In genomic region chr16:66211651-66212050, GRCh38 we compare ENCODE assay signal across 24 cellular contexts.
DNase-seq lines count a peak whose midpoint lies in the region; ATAC-seq, FAIRE-seq and TF ChIP-seq lines count a peak whose summit lies in the region.
"Had no signal": no experiment of that assay in that cellular context is flagged by ENCODE, and none has a peak within 500 bp of the region (broad histone marks: within the 10 kb centered on the region; RNA-seq: fewer than 3 reads in every experiment).

No MANE protein-coding gene starts in this region.

- H3K4me2 ChIP-seq in smooth muscle cell = no peak overlapping the region

- no peak overlapping the region for H2AFZ ChIP-seq in smooth muscle cell (ENCODE audit: low read depth)

- no peak for TF ChIP-seq POLR2A in vagina (IDR thresholded peaks at IDR 0.05)

- H3K27ac ChIP-seq in right atrium auricular region (no peak overlapping the region), vagina (no peak overlapping the region), smooth muscle cell (ENCODE audit: low read depth) (no peak overlapping the region)
- H3K27ac ChIP-seq: 22Rv1, C4-2B had no signal

- WGBS in smooth muscle cell (ENCODE audit: low lambda C conversion rate) = 95% methylated on average over 10 of the region's 10 CpGs

- H3K4me1 ChIP-seq in right atrium auricular region = no peaks in the 10 kb centered on the region
- H3K4me1 ChIP-seq in vagina = no peaks in the 10 kb centered on the region
- H3K4me1 ChIP-seq in smooth muscle cell (ENCODE audit: low read depth) = no peaks in the 10 kb centered on the region
- H3K4me1 ChIP-seq: BE2C, Caco-2, HAP-1 had no signal

- ATAC-seq in Right ventricle myocardium inferior = no peak
- ATAC-seq: CD8-positive, alpha-beta T cell had no signal

- H3K27me3 ChIP-seq in right atrium auricular region (no peaks in the 10 kb centered on the region), bronchial epithelial cell (ENCODE audit: control insufficient read depth, insufficient read depth, low read length) (no peaks in the 10 kb centered on the region), vagina (no peaks in the 10 kb centered on the region), smooth muscle cell (ENCODE audit: low read depth) (no peaks in the 10 kb centered on the region)
- H3K27me3 ChIP-seq: BE2C had no signal

- H3K4me3 ChIP-seq in right atrium auricular region (no peak overlapping the region), bronchial epithelial cell (ENCODE audit: low read depth, low read length) (no peak overlapping the region), vagina (no peak overlapping the region), foreskin fibroblast (ENCODE audit: low read depth in 1 of 2, low read length in 2 of 2) (no peak overlapping the region), smooth muscle cell (no peak overlapping the region)
- H3K4me3 ChIP-seq: HAP-1 had no signal

- H3K9me3 ChIP-seq in right atrium auricular region (no peaks in the 10 kb centered on the region), vagina (no peaks in the 10 kb centered on the region), smooth muscle cell (replicated peaks; ENCODE audit: low read depth) (no peaks in the 10 kb centered on the region)
- H3K9me3 ChIP-seq: BE2C, Caco-2, HAP-1 had no signal

- no peaks in the 10 kb centered on the region for H4K20me1 ChIP-seq in smooth muscle cell (ENCODE audit: low read depth)

- FAIRE-seq in bronchial epithelial cell (lab: Jason Lieb, UNC) = peak; percentile 7
- FAIRE-seq: A204.1, GM12891, GM18507, H54 had no signal

- H3K79me2 ChIP-seq in smooth muscle cell (ENCODE audit: low read depth) = no peaks in the 10 kb centered on the region

- peak; percentile 43 for DNase-seq in right atrium auricular region (ENCODE audit: low spot score)
- DNase-seq in Right ventricle myocardium inferior (ENCODE audit: missing footprints) = no peak
- DNase-seq in bronchial epithelial cell (ENCODE audit: low read depth) = no peak
- peak; percentile 46 for DNase-seq in islet precursor cell
- peak; percentile 32 to 46 for DNase-seq in vagina (ENCODE audit: extremely low spot score in 2 of 2)
- no peak for DNase-seq in DMS53 treated with DMSO at 0.1 percent for 48 hours (lab: John Stamatoyannopoulos, UW; ENCODE audit: unreplicated experiment)
- no peak for DNase-seq in foreskin fibroblast
- DNase-seq in smooth muscle cell (lab: John Stamatoyannopoulos, UW; ENCODE audit: unreplicated experiment) = no peak
- DNase-seq: BE2C; Caco-2; CD4-positive, CD25-positive, alpha-beta regulatory T cell; CD8-positive, alpha-beta T cell; DMS153; DMS79 treated with DMSO at 0.1 percent for 48 hours; GF-D8; GOT3; HFFc6 had no signal

- no peaks in the 10 kb centered on the region for H3F3A ChIP-seq in smooth muscle cell (ENCODE audit: low read depth)

- no peak for TF ChIP-seq CTCF in right atrium auricular region (IDR thresholded peaks at IDR 0.05)
- no peak for TF ChIP-seq CTCF in bronchial epithelial cell (IDR thresholded peaks at IDR 0.05; ENCODE audit: insufficient read depth, low read length, severe bottlenecking)
- TF ChIP-seq CTCF in vagina (IDR thresholded peaks at IDR 0.05) = no peak
- TF ChIP-seq CTCF in foreskin fibroblast (IDR thresholded peaks at IDR 0.05; ENCODE audit: low read depth, low read length) = no peak
- no peak for TF ChIP-seq CTCF in smooth muscle cell (IDR thresholded peaks at IDR 0.05; ENCODE audit: borderline replicate concordance, insufficient read depth, poor library complexity, severe bottlenecking)

- no peak overlapping the region for H3K9ac ChIP-seq in smooth muscle cell (ENCODE audit: low read depth)

- H3K36me3 ChIP-seq in right atrium auricular region (no peaks in the 10 kb centered on the region), bronchial epithelial cell (ENCODE audit: control insufficient read depth, insufficient read depth, low read length) (no peaks in the 10 kb centered on the region), vagina (no peaks in the 10 kb centered on the region), smooth muscle cell (ENCODE audit: low read depth) (no peaks in the 10 kb centered on the region)
- H3K36me3 ChIP-seq: BE2C, HAP-1 had no signal

- intact Hi-C loops in Right ventricle myocardium inferior (cut with DNase I) = no loop called here
- intact Hi-C loops in vagina (cut with DNase I) = no loop called here

Comparison
In these comparisons a context has a peak if more than half of its experiments do, and no peak if none do; other contexts are left out.
1. DNase-seq: peak in right atrium auricular region (single experiment), islet precursor cell (single experiment) and vagina (2 of 2); none in Right ventricle myocardium inferior (single experiment), bronchial epithelial cell (single experiment), DMS53 treated with DMSO at 0.1 percent for 48 hours (single experiment), foreskin fibroblast (0 of 2) and smooth muscle cell (single experiment).